In genomic region chr10:33136271-33136670, GRCh38 we compare ENCODE assay signal across 10 cellular contexts.
DNase-seq lines count a peak whose midpoint lies in the region; ATAC-seq and TF ChIP-seq lines count a peak whose summit lies in the region.
"Had no signal": no experiment of that assay in that cellular context is flagged by ENCODE, and none has a peak within 500 bp of the region (broad histone marks: within the 10 kb centered on the region; RNA-seq: fewer than 3 reads in every experiment).

No MANE protein-coding gene starts in this region.

- no peaks in the 10 kb centered on the region for H3K9me3 ChIP-seq in RWPE2 (ENCODE audit: severe bottlenecking)

- no peaks in the 10 kb centered on the region for H3K27me3 ChIP-seq in RWPE2 (ENCODE audit: insufficient read depth, poor library complexity, severe bottlenecking)
- peaks cover 0 to 79% (median 8%) of the 10 kb centered on the region in 45 donors for H3K27me3 ChIP-seq in dorsolateral prefrontal cortex
- no peaks in the 10 kb centered on the region for H3K27me3 ChIP-seq in GM23338 (ENCODE audit: insufficient read depth)

- H3K27ac ChIP-seq in RWPE2 (ENCODE audit: poor library complexity, severe bottlenecking) (peak overlapping the region; percentile 97), dorsolateral prefrontal cortex (no peak overlapping the region), GM23338 (ENCODE audit: low read depth) (no peak overlapping the region)

- no peak overlapping the region for H3K27ac Mint-ChIP-seq in GM23338

- peak; percentile 39 for ATAC-seq in GM18519 (IDR thresholded peaks at IDR 0.05; ENCODE audit: low FRiP score, unreplicated experiment)
- peak; percentile 30 for ATAC-seq in RWPE2 (ENCODE audit: low read depth)
- ATAC-seq in GM21526 (IDR thresholded peaks at IDR 0.05; ENCODE audit: low FRiP score, unreplicated experiment): no peak
- no peak for ATAC-seq in HG03139 (IDR thresholded peaks at IDR 0.05; ENCODE audit: unreplicated experiment)
- no peak for ATAC-seq in GM23338

- H3F3A ChIP-seq in GM23338 (replicated peaks; ENCODE audit: low read depth): no peaks in the 10 kb centered on the region

- no peaks in the 10 kb centered on the region for H3K79me2 ChIP-seq in GM23338 (replicated peaks; ENCODE audit: insufficient read depth)

- no peak overlapping the region for H2AFZ ChIP-seq in GM23338

- H3K4me3 ChIP-seq in RWPE2 (ENCODE audit: severe bottlenecking) (no peak overlapping the region), epithelial cell of proximal tubule (ENCODE audit: low read depth, low read length) (no peak overlapping the region), dorsolateral prefrontal cortex (no peak overlapping the region), GM23338 (no peak overlapping the region)

- H3K36me3 ChIP-seq in RWPE2 (ENCODE audit: low read depth): no peaks in the 10 kb centered on the region
- H3K36me3 ChIP-seq in GM23338 (ENCODE audit: insufficient read depth): no peaks in the 10 kb centered on the region

- no peak overlapping the region for H3K4me3 Mint-ChIP-seq in GM23338
- H3K4me3 Mint-ChIP-seq: neural crest cell had no signal

- no peaks in the 10 kb centered on the region for H4K20me1 ChIP-seq in GM23338 (replicated peaks; ENCODE audit: insufficient read depth)

- peak; percentile 85 for DNase-seq in A172 (ENCODE audit: low spot score)
- no peak for DNase-seq in RWPE2 (ENCODE audit: low spot score)
- DNase-seq in epithelial cell of proximal tubule (ENCODE audit: low read depth): peak; percentile 89
- DNase-seq in dorsolateral prefrontal cortex: no peak
- no peak for DNase-seq in GM23338 (ENCODE audit: low spot score)
- DNase-seq: amygdala had no signal

- H3K4me2 ChIP-seq in GM23338: no peak overlapping the region

- intact Hi-C loops in dorsolateral prefrontal cortex (cut with DNase I): no loop called here

- TF ChIP-seq CTCF in RWPE2 (IDR thresholded peaks at IDR 0.05; ENCODE audit: poor library complexity, severe bottlenecking): no peak
- no peak for TF ChIP-seq CTCF in epithelial cell of proximal tubule (conservative IDR thresholded peaks at IDR 0.05; ENCODE audit: low read depth, low read length)
- TF ChIP-seq CTCF in dorsolateral prefrontal cortex (IDR thresholded peaks at IDR 0.05 in 54 of 56, conservative IDR thresholded peaks at IDR 0.05 in 2 of 56; ENCODE audit: low read depth in 1 of 56, partially characterized antibody in 56 of 56): no peak
- TF ChIP-seq CTCF in GM23338 (conservative IDR thresholded peaks at IDR 0.05; ENCODE audit: low read depth in 2 of 2): no peak

- no peaks in the 10 kb centered on the region for H3K4me1 Mint-ChIP-seq in GM23338

- no peaks in the 10 kb centered on the region for H3K9me3 Mint-ChIP-seq in GM23338
- H3K9me3 Mint-ChIP-seq: neural crest cell had no signal

- peaks cover 10% of the 10 kb centered on the region; the same call in 1 of the 2 replicates for H3K9me2 ChIP-seq in GM23338 (ENCODE audit: insufficient read depth)

- H3K4me1 ChIP-seq in RWPE2 (ENCODE audit: insufficient read depth, poor library complexity, severe bottlenecking) (peaks cover 46% of the 10 kb centered on the region), GM23338 (ENCODE audit: insufficient read depth) (no peaks in the 10 kb centered on the region)

- H3K36me3 Mint-ChIP-seq in GM23338 (ENCODE audit: low read depth): no peaks in the 10 kb centered on the region

- peaks cover 2% of the 10 kb centered on the region for H3K27me3 Mint-ChIP-seq in GM23338 (ENCODE audit: insufficient read depth, low read depth, poor library complexity)

TF ChIP-seq in GM23338, 12 proteins besides CTCF, POLR2A, EP300 and RAD21 (continues in another document):
- TF ChIP-seq ETS1 (IDR thresholded peaks at IDR 0.05) (no peak), CREB1 (CRISPR knock-in tag; IDR thresholded peaks at IDR 0.05; ENCODE audit: low read depth) (no peak), ZNF331 (CRISPR knock-in tag; IDR thresholded peaks at IDR 0.05; ENCODE audit: low read depth) (no peak), POLR2AphosphoS5 (IDR thresholded peaks at IDR 0.05; ENCODE audit: low read depth) (no peak), ZNF462 (CRISPR knock-in tag; IDR thresholded peaks at IDR 0.05) (no peak), NANOG (IDR thresholded peaks at IDR 0.05; ENCODE audit: borderline replicate concordance) (no peak), STAT1 (IDR thresholded peaks at IDR 0.05; ENCODE audit: unreplicated experiment) (no peak), ZNF114 (CRISPR knock-in tag; IDR thresholded peaks at IDR 0.05) (no peak), EZH2phosphoT487 (IDR thresholded peaks at IDR 0.05; ENCODE audit: unreplicated experiment) (no peak), EZH2 (IDR thresholded peaks at IDR 0.05; ENCODE audit: low read depth, unreplicated experiment) (no peak), JUNB (IDR thresholded peaks at IDR 0.05; ENCODE audit: unreplicated experiment) (no peak)

Comparison
In these comparisons a context has a peak if more than half of its experiments do, and no peak if none do; other contexts are left out.
1. DNase-seq: peak in A172 (single experiment) and epithelial cell of proximal tubule (single experiment); none in RWPE2 (single experiment), dorsolateral prefrontal cortex (0 of 10) and GM23338 (single experiment).
2. ATAC-seq: peak in GM18519 (single experiment) and RWPE2 (single experiment); none in GM21526 (single experiment), HG03139 (single experiment) and GM23338 (single experiment).